23 cellular contexts compared by ENCODE assay signal in genomic region chr13:99360696-99361095, GRCh38. TPM values are rescaled to one million over a fixed set of nuclear protein-coding genes. Genes with fewer than 3 reads are reported as not detected.
A peak's percentile ranks its signal among the peaks of the same experiment; 100 is the strongest.
DNase-seq lines count a peak whose midpoint lies in the region; ATAC-seq and TF ChIP-seq lines count a peak whose summit lies in the region.
"Had no signal": no experiment of that assay in that cellular context is flagged by ENCODE, and none has a peak within 500 bp of the region (broad histone marks: within the 10 kb centered on the region; RNA-seq: fewer than 3 reads in every experiment).

No MANE protein-coding gene starts in this region.

- intact Hi-C loops in activated B cell treated with CpG ODN at 0.5 μM for 24 hours (cut with micrococcal nuclease) = no loop called here

- H3K27me3 ChIP-seq in endodermal cell (ENCODE audit: control insufficient read depth, insufficient read depth, low read length, poor library complexity, severe bottlenecking) = no peaks in the 10 kb centered on the region
- H3K27me3 ChIP-seq: esophagus squamous epithelium, gastroesophageal sphincter, tibial artery had no signal

- no peaks in the 10 kb centered on the region for H3K27me3 Mint-ChIP-seq in activated naive CD4-positive, alpha-beta T cell treated with anti-CD3 and anti-CD28 coated beads, Interleukin-2, amount 50 U/mL, for 24 hours
- H3K27me3 Mint-ChIP-seq in activated B cell treated with CpG ODN at 0.5 μM for 24 hours = no peaks in the 10 kb centered on the region
- no peaks in the 10 kb centered on the region for H3K27me3 Mint-ChIP-seq in endodermal cell (ENCODE audit: insufficient read depth)
- H3K27me3 Mint-ChIP-seq in stimulated activated memory B cell treated with anti-CD40 and anti-IgM and Interleukin-4, amounts not matched to agents 10 μg/mL and 1 μg/mL and 100 μg/mL, for 72 hours = no peaks in the 10 kb centered on the region
- H3K27me3 Mint-ChIP-seq: stimulated activated naive B cell treated with anti-CD40 and anti-IgM and Interleukin-4, amounts not matched to agents 10 μg/mL and 1 μg/mL and 100 μg/mL, for 72 hours had no signal

- H3K4me1 ChIP-seq in endodermal cell (ENCODE audit: control insufficient read depth, insufficient read depth, low read length) = peaks cover 4% of the 10 kb centered on the region

- peaks cover 100% of the 10 kb centered on the region for H3K4me1 Mint-ChIP-seq in activated naive CD4-positive, alpha-beta T cell treated with anti-CD3 and anti-CD28 coated beads, Interleukin-2, amount 50 U/mL, for 24 hours
- H3K4me1 Mint-ChIP-seq in activated B cell treated with CpG ODN at 0.5 μM for 24 hours (peaks cover 93% of the 10 kb centered on the region), endodermal cell (peaks cover 20% of the 10 kb centered on the region)
- H3K4me1 Mint-ChIP-seq in stimulated activated memory B cell treated with anti-CD40 and anti-IgM and Interleukin-4, amounts not matched to agents 10 μg/mL and 1 μg/mL and 100 μg/mL, for 72 hours = peaks cover 94% of the 10 kb centered on the region

- H3K9me3 ChIP-seq in endodermal cell (ENCODE audit: control insufficient read depth, low read length) = no peaks in the 10 kb centered on the region
- H3K9me3 ChIP-seq: esophagus squamous epithelium, gastroesophageal sphincter, tibial artery had no signal

- CTCF ChIA-PET in activated B cell treated with CpG ODN at 0.5 μM for 24 hours (lab: Charles Lee) = interaction anchor here (0.8 to 2.1 kb wide), 4 partner anchors 26 to 92 kb away, joined by 3 to 5 read pairs (median 4); no protein-coding TSS in a partner anchor

- POLR2A ChIA-PET in activated B cell treated with CpG ODN at 0.5 μM for 24 hours (lab: Charles Lee) = interaction anchor here (1.0 to 2.3 kb wide), 6 partner anchors 9 to 90 kb away, joined by 3 to 23 read pairs (median 4); no protein-coding TSS in a partner anchor

- TF ChIP-seq CTCF in activated B cell treated with CpG ODN at 0.5 μM for 24 hours (IDR thresholded peaks at IDR 0.05) (no peak), endodermal cell (conservative IDR thresholded peaks at IDR 0.05) (no peak)

- peak overlapping the region; percentile 97 for H3K27ac Mint-ChIP-seq in activated naive CD4-positive, alpha-beta T cell treated with anti-CD3 and anti-CD28 coated beads, Interleukin-2, amount 50 U/mL, for 24 hours
- peak overlapping the region; percentile 71 for H3K27ac Mint-ChIP-seq in activated B cell treated with CpG ODN at 0.5 μM for 24 hours
- no peak overlapping the region for H3K27ac Mint-ChIP-seq in endodermal cell
- H3K27ac Mint-ChIP-seq in stimulated activated memory B cell treated with anti-CD40 and anti-IgM and Interleukin-4, amounts not matched to agents 10 μg/mL and 1 μg/mL and 100 μg/mL, for 72 hours = peak overlapping the region; percentile 97

- H3K4me3 ChIP-seq in endodermal cell (ENCODE audit: low read length) = no peak overlapping the region
- H3K4me3 ChIP-seq: esophagus squamous epithelium, gastroesophageal sphincter, tibial artery had no signal

- no peak for ATAC-seq in activated B cell treated with CpG ODN at 0.5 μM for 24 hours (ENCODE audit: low read depth)
- ATAC-seq in stimulated activated memory B cell treated with anti-CD40 and anti-IgM and Interleukin-4, amounts not matched to agents 10 μg/mL and 1 μg/mL and 100 μg/mL, for 72 hours = no peak
- ATAC-seq: gastroesophageal sphincter; stimulated activated naive B cell treated with anti-CD40 and anti-IgM and Interleukin-4, amounts not matched to agents 10 μg/mL and 1 μg/mL and 100 μg/mL, for 72 hours had no signal

- no peak overlapping the region for H3K27ac ChIP-seq in endodermal cell (ENCODE audit: low read depth, low read length)
- H3K27ac ChIP-seq: gastroesophageal sphincter, tibial artery, VCaP had no signal

- H3K36me3 Mint-ChIP-seq in activated naive CD4-positive, alpha-beta T cell treated with anti-CD3 and anti-CD28 coated beads, Interleukin-2, amount 50 U/mL, for 24 hours = peaks cover 28% of the 10 kb centered on the region
- H3K36me3 Mint-ChIP-seq in activated B cell treated with CpG ODN at 0.5 μM for 24 hours (ENCODE audit: low read depth) (peaks cover 31% of the 10 kb centered on the region), endodermal cell (ENCODE audit: low read depth) (peaks cover 36% of the 10 kb centered on the region)
- H3K36me3 Mint-ChIP-seq in stimulated activated memory B cell treated with anti-CD40 and anti-IgM and Interleukin-4, amounts not matched to agents 10 μg/mL and 1 μg/mL and 100 μg/mL, for 72 hours = peaks cover 30% of the 10 kb centered on the region

- DNase-seq in activated naive CD4-positive, alpha-beta T cell treated with Interleukin-2 at 50 U/mL for 16 hours = no peak
- no peak for DNase-seq in activated B cell treated with CpG ODN at 0.5 μM for 24 hours
- DNase-seq in endodermal cell = peak; percentile 16
- no peak for DNase-seq in activated effector memory CD4-positive, alpha-beta T cell treated with Interleukin-2 at 50 U/mL for 16 hours
- no peak for DNase-seq in NCI-H82 (lab: John Stamatoyannopoulos, UW)
- no peak for DNase-seq in iPS-NIHi11 (ENCODE audit: low spot score)
- DNase-seq: activated gamma-delta T cell; aorta; DMS79; effector CD8-positive, alpha-beta T cell; esophagus squamous epithelium; kidney glomerular epithelial cell; NCI-H1436 treated with DMSO at 0.1 percent for 48 hours; NCI-H2171; SHP77 treated with DMSO at 0.1 percent for 48 hours; stimulated activated naive B cell treated with anti-CD40 and anti-IgM and Interleukin-4, amounts not matched to agents 10 μg/mL and 1 μg/mL and 100 μg/mL, for 72 hours; tibial artery had no signal

- no peak overlapping the region for H3K9ac ChIP-seq in endodermal cell (ENCODE audit: extremely low read depth, low read length, poor library complexity, severe bottlenecking)

- H3K9me3 Mint-ChIP-seq in activated naive CD4-positive, alpha-beta T cell treated with anti-CD3 and anti-CD28 coated beads, Interleukin-2, amount 50 U/mL, for 24 hours = no peaks in the 10 kb centered on the region
- H3K9me3 Mint-ChIP-seq in activated B cell treated with CpG ODN at 0.5 μM for 24 hours (no peaks in the 10 kb centered on the region), endodermal cell (no peaks in the 10 kb centered on the region)
- no peaks in the 10 kb centered on the region for H3K9me3 Mint-ChIP-seq in stimulated activated memory B cell treated with anti-CD40 and anti-IgM and Interleukin-4, amounts not matched to agents 10 μg/mL and 1 μg/mL and 100 μg/mL, for 72 hours
- H3K9me3 Mint-ChIP-seq: nephron; stimulated activated naive B cell treated with anti-CD40 and anti-IgM and Interleukin-4, amounts not matched to agents 10 μg/mL and 1 μg/mL and 100 μg/mL, for 72 hours had no signal

- peak overlapping the region; percentile 57 for H3K4me3 Mint-ChIP-seq in activated naive CD4-positive, alpha-beta T cell treated with anti-CD3 and anti-CD28 coated beads, Interleukin-2, amount 50 U/mL, for 24 hours
- no peak overlapping the region for H3K4me3 Mint-ChIP-seq in activated B cell treated with CpG ODN at 0.5 μM for 24 hours
- H3K4me3 Mint-ChIP-seq in endodermal cell = no peak overlapping the region
- H3K4me3 Mint-ChIP-seq in stimulated activated memory B cell treated with anti-CD40 and anti-IgM and Interleukin-4, amounts not matched to agents 10 μg/mL and 1 μg/mL and 100 μg/mL, for 72 hours = no peak overlapping the region
- H3K4me3 Mint-ChIP-seq: nephron; stimulated activated naive B cell treated with anti-CD40 and anti-IgM and Interleukin-4, amounts not matched to agents 10 μg/mL and 1 μg/mL and 100 μg/mL, for 72 hours had no signal

- 95 to 98% methylated on average over 8 to 10 of the region's 10 CpGs for WGBS in endodermal cell (ENCODE audit: insufficient coverage in 1 of 2, insufficient read length in 1 of 2), 2 experiments

- H3K36me3 ChIP-seq in endodermal cell (ENCODE audit: control insufficient read depth, insufficient read depth, low read length) = peaks cover 40% of the 10 kb centered on the region

RNA-seq across cellular contexts. Expression of gene GPR183, which starts 53.5 kb away (rescaled TPM):
- total RNA-seq in activated B cell treated with CpG ODN at 0.5 μM for 24 hours = 84.5 and 86.4 TPM in 2 replicates
- under 1 TPM in 1 of 2 donors, not detected in 1; 0.62 TPM for total RNA-seq in endodermal cell
- 0.18 TPM for polyA plus RNA-seq in endodermal cell (2013, experiment 1 of 2)
- polyA plus RNA-seq in endodermal cell (2013, experiment 2 of 2) = 0.29 TPM
- total RNA-seq: H1 had no signal
- polyA plus RNA-seq: H1 had no signal

Comparison
In these comparisons a context has a peak if more than half of its experiments do, and no peak if none do; other contexts are left out.
1. RNA of gene GPR183, which starts 53.5 kb away (total RNA-seq): 84.5 to 86.4 TPM in activated B cell treated with CpG ODN at 0.5 μM for 24 hours; 0.62 TPM in endodermal cell; every median in the first group is over 10 times any median in the second.